In genomic region chr4:60461551-60461950, GRCh38 we compare ENCODE assay signal across 23 cellular contexts.
"Had no signal": no experiment of that assay in that cellular context is flagged by ENCODE, and none has a peak within 500 bp of the region (broad histone marks: within the 10 kb centered on the region; RNA-seq: fewer than 3 reads in every experiment).

No MANE protein-coding gene starts in this region.

- H3K27ac ChIP-seq: stomach, suprapubic skin, testis, thoracic aorta, thyroid gland, tibial artery, tibial nerve, transverse colon, upper lobe of left lung, upper lobe of right lung, uterus, vagina had no signal

- DNase-seq: stimulated activated CD4-positive, alpha-beta T cell treated with anti-CD3 and anti-CD28 coated beads, Interleukin-2, amount 100 ng/mL, for 48 hours; stimulated activated CD4-positive, alpha-beta T cell treated with anti-CD3 and anti-CD28 coated beads, Interleukin-4, amount 100 ng/mL, for 1 hour; stimulated activated CD4-positive, alpha-beta T cell treated with anti-CD3 and anti-CD28 coated beads, Interleukin-4, amount 100 ng/mL, for 24 hours; stimulated activated CD4-positive, alpha-beta T cell treated with anti-CD3 and anti-CD28 coated beads, Interleukin-4, amount 100 ng/mL, for 4 hours; stimulated activated CD8-positive, alpha-beta memory T cell treated with anti-CD3 and anti-CD28 coated beads, Interleukin-4, amount 100 ng/mL, for 48 hours; stimulated activated naive B cell treated with anti-CD40 and anti-IgM and Interleukin-4, amounts not matched to agents 10 μg/mL and 1 μg/mL and 100 μg/mL, for 72 hours; stimulated activated naive CD4-positive, alpha-beta T cell; stimulated activated naive CD4-positive, alpha-beta T cell treated with Interleukin-2 at 50 U/mL for 16 hours; stimulated activated naive CD8-positive, alpha-beta T cell treated with anti-CD3 and anti-CD28 coated beads, Interleukin-15, amount 100 ng/mL, for 72 hours; stimulated activated naive CD8-positive, alpha-beta T cell treated with anti-CD3 and anti-CD28 coated beads, Interleukin-15, Interleukin-2, amounts not matched to agents 100 U/mL and 50 U/mL, for 24 hours; stomach; substantia nigra; testis; thyroid gland; tibial artery; transverse colon; upper lobe of left lung; upper lobe of right lung; uterus had no signal

- H3K36me3 ChIP-seq: stomach, suprapubic skin, thoracic aorta, thyroid gland, tibial artery, tibial nerve, transverse colon, upper lobe of left lung, upper lobe of right lung, uterus, vagina had no signal

- H3K4me1 ChIP-seq: stomach, suprapubic skin, testis, thyroid gland, tibial artery, tibial nerve, transverse colon, upper lobe of left lung, upper lobe of right lung, uterus, vagina had no signal

- H3K4me3 ChIP-seq: stomach, suprapubic skin, testis, thoracic aorta, thyroid gland, tibial artery, tibial nerve, transverse colon, upper lobe of left lung, upper lobe of right lung, uterus, vagina had no signal

- H3K27me3 ChIP-seq: stomach, suprapubic skin, testis, thyroid gland, tibial artery, tibial nerve, transverse colon, upper lobe of left lung, upper lobe of right lung, uterus, vagina had no signal

- H3K9me3 ChIP-seq: stomach, suprapubic skin, testis, thyroid gland, transverse colon, upper lobe of left lung, upper lobe of right lung had no signal
